ENCODE assay signal across 8 cellular contexts in genomic region chr11:8263769-8264410, GRCh38. TPM values are rescaled to one million over a fixed set of nuclear protein-coding genes. Genes with fewer than 3 reads are reported as not detected.
DNase-seq lines count a peak whose midpoint lies in the region; ATAC-seq, FAIRE-seq and TF ChIP-seq lines count a peak whose summit lies in the region.

TSS of gene LMO1 (minus strand) at chr11:8263878. CDS start at chr11:8263362, 516 bp downstream.

- SMC1A ChIA-PET in GM12878 (lab: Charles Lee; ENCODE audit: uncharacterized antibody, unreplicated experiment) = interaction anchor here (0.6 to 2.9 kb wide), 17 partner anchors 9 to 303 kb away, joined by 3 to 20 read pairs (median 4); no protein-coding TSS in a partner anchor

- H2AFZ ChIP-seq in GM12878 (ENCODE audit: control insufficient read depth, low read depth, low read length) = peak within 1 kb of the TSS; percentile 28; the same call in 1 of the 2 replicates

- TF ChIP-seq RAD21 in GM12878 (IDR thresholded peaks at IDR 0.05; ENCODE audit: insufficient read depth, low read depth, low read length) = peak; percentile 52

- H3K79me2 ChIP-seq in GM12878 (ENCODE audit: control insufficient read depth, insufficient read depth, low read length) = no peaks in the 10 kb centered on the region

- FAIRE-seq in GM12878 (lab: Jason Lieb, UNC) = peak; percentile 91

- peaks cover 13% of the 10 kb centered on the region for H3K4me1 ChIP-seq in ES-I3 (ENCODE audit: insufficient read depth, low read length)
- no peaks in the 10 kb centered on the region for H3K4me1 ChIP-seq in GM12878 (ENCODE audit: control insufficient read depth, insufficient read depth, low read length)
- H3K4me1 ChIP-seq in iPS-15b (ENCODE audit: control insufficient read depth, insufficient read depth, low read length) = peaks cover 8% of the 10 kb centered on the region

- TF ChIP-seq POLR2A in GM12878 (IDR thresholded peaks at IDR 0.05; ENCODE audit: low read depth, low read length) = no peak

- no TSS peak for BruUV-seq in GM12878 (replicated peaks; lab: Mats Ljungman, UMichigan)

- peak; percentile 75 to 82 for DNase-seq in NCI-H187 (lab: John Stamatoyannopoulos, UW)
- peak; percentile 38 for DNase-seq in T1000 (lab: John Stamatoyannopoulos, UW)
- DNase-seq in GM12878 (ENCODE audit: low read depth, low spot score) = no peak
- peak; percentile 26 for DNase-seq in skeletal muscle cell (ENCODE audit: low read depth)

- CTCF ChIA-PET in GM12878 (lab: Yijun Ruan, JAX) = interaction anchor here (0.6 to 4.4 kb wide), 44 partner anchors 9 to 1166 kb away, joined by 3 to 50 read pairs (median 4); no protein-coding TSS in a partner anchor

- 3% methylated on average over 22 of the region's 22 CpGs for WGBS in GM12878 (ENCODE audit: insufficient coverage, insufficient replicate concordance, low lambda C conversion rate, missing lambda C conversion rate)

- H3K27ac ChIP-seq in GM12878 (ENCODE audit: control insufficient read depth, insufficient read depth) = no peak within 1 kb of the TSS

- in situ Hi-C loops in GM12878 (cut with MboI) = no loop called here

- ATAC-seq in HG02623 (IDR thresholded peaks at IDR 0.05; ENCODE audit: unreplicated experiment) (peak; percentile 66), GM12878 (peak; percentile 87), HG02938 (IDR thresholded peaks at IDR 0.05; ENCODE audit: unreplicated experiment) (no peak)

- intact Hi-C loops in GM12878 (cut with micrococcal nuclease; ENCODE audit: unreplicated experiment) = loop anchor here (1.0 to 5.0 kb wide), 2 partner anchors 39 to 72 kb away; no protein-coding TSS in a partner anchor

- RAD21 ChIA-PET in GM12878 (lab: Charles Lee; ENCODE audit: unreplicated experiment) = interaction anchor here (0.6 to 1.9 kb wide), 12 partner anchors 15 to 696 kb away, joined by 3 to 10 read pairs (median 4); no protein-coding TSS in a partner anchor

- H3K36me3 ChIP-seq in ES-I3 (ENCODE audit: insufficient read depth, low read length) (no peaks in the 10 kb centered on the region), GM12878 (ENCODE audit: control insufficient read depth in 2 of 2, insufficient read depth in 2 of 2, low read length in 1 of 2) (no peaks in the 10 kb centered on the region), iPS-15b (ENCODE audit: control insufficient read depth, insufficient read depth, low read length) (no peaks in the 10 kb centered on the region)

- no peaks in the 10 kb centered on the region for H4K20me1 ChIP-seq in GM12878 (ENCODE audit: control insufficient read depth, insufficient read depth)

- peak within 1 kb of the TSS; percentile 75; the same call in 1 of the 2 replicates for H3K4me2 ChIP-seq in GM12878 (ENCODE audit: control insufficient read depth, insufficient read depth)

- no peaks in the 10 kb centered on the region for H3K9me3 ChIP-seq in ES-I3 (ENCODE audit: control insufficient read depth, insufficient read depth, low read length)
- no peaks in the 10 kb centered on the region for H3K9me3 ChIP-seq in GM12878 (replicated peaks; ENCODE audit: control insufficient read depth, insufficient read depth, low read length)
- no peaks in the 10 kb centered on the region for H3K9me3 ChIP-seq in iPS-15b (ENCODE audit: control insufficient read depth, insufficient read depth, low read length)

- peak within 1 kb of the TSS; percentile 50 for H3K4me3 ChIP-seq in GM12878
- peak within 1 kb of the TSS; percentile 63 for H3K4me3 ChIP-seq in iPS-15b (ENCODE audit: low read depth, low read length)
- peak within 1 kb of the TSS; percentile 44 for H3K4me3 ChIP-seq in skeletal muscle cell (ENCODE audit: low read depth, low read length)

- POLR2A ChIA-PET in GM12878 (lab: Charles Lee) = interaction anchor here (1.0 kb wide), 1 partner anchor 17 kb away, joined by 3 read pairs; no protein-coding TSS in a partner anchor

- peaks cover 20 to 24% of the 10 kb centered on the region in 2 experiments for H3K27me3 ChIP-seq in GM12878 (replicated peaks in 1 of 2; ENCODE audit: control insufficient read depth in 2 of 2, insufficient read depth in 2 of 2, low read length in 1 of 2)
- peaks cover 83% of the 10 kb centered on the region for H3K27me3 ChIP-seq in iPS-15b (ENCODE audit: control insufficient read depth, insufficient read depth, low read length)

- no peak for TF ChIP-seq EP300 in GM12878 (IDR thresholded peaks at IDR 0.05; ENCODE audit: borderline replicate concordance in 1 of 2, control insufficient read depth in 1 of 2, low read depth in 2 of 2, low read length in 2 of 2)

- TF ChIP-seq CTCF in GM12878 (IDR thresholded peaks at IDR 0.05 in 2 of 3, conservative IDR thresholded peaks at IDR 0.05 in 1 of 3; ENCODE audit: control insufficient read depth in 2 of 3, extremely low read depth in 1 of 3, insufficient read depth in 1 of 3, low read depth in 3 of 3, low read length in 3 of 3) = peak; percentile 83 to 93 (median 92)

- peak within 1 kb of the TSS; percentile 61 for H3K9ac ChIP-seq in ES-I3 (ENCODE audit: low read depth, low read length)
- no peak within 1 kb of the TSS for H3K9ac ChIP-seq in GM12878 (ENCODE audit: control insufficient read depth, insufficient read depth, low read length)
- peak within 1 kb of the TSS; percentile 47 for H3K9ac ChIP-seq in iPS-15b (ENCODE audit: low read depth, low read length)

TF ChIP-seq in GM12878, 131 proteins besides CTCF, POLR2A, EP300 and RAD21:
- TF ChIP-seq MAX (IDR thresholded peaks at IDR 0.05; ENCODE audit: low read depth, low read length) (no peak), EZH2 (IDR thresholded peaks at IDR 0.05; ENCODE audit: borderline replicate concordance, control insufficient read depth, low read depth, low read length) (0 out of 2 replicates have a peak, but pooled peaks have one; percentile 34), SMC3 (IDR thresholded peaks at IDR 0.05; ENCODE audit: borderline replicate concordance, low read length) (peak; percentile 72), POU2F2 (IDR thresholded peaks at IDR 0.05; ENCODE audit: borderline replicate concordance, low read depth, low read length) (peak; percentile 28; the same call in 1 of the 3 replicates), TCF12 (IDR thresholded peaks at IDR 0.05; ENCODE audit: low read depth, low read length) (0 out of 2 replicates have a peak, but pooled peaks have one; percentile 38), ZSCAN29 (IDR thresholded peaks at IDR 0.05) (0 out of 2 replicates have a peak, but pooled peaks have one; percentile 33), IRF4 (IDR thresholded peaks at IDR 0.05; ENCODE audit: low read depth, low read length) (0 out of 2 replicates have a peak, but pooled peaks have one; percentile 17), NKRF (conservative IDR thresholded peaks at IDR 0.05) (no peak), TBL1XR1 (IDR thresholded peaks at IDR 0.05; ENCODE audit: low read depth, low read length) (0 out of 2 replicates have a peak, but pooled peaks have one; percentile 26), JUND (IDR thresholded peaks at IDR 0.05; ENCODE audit: low read depth, low read length) (no peak), YY1 (IDR thresholded peaks at IDR 0.05; ENCODE audit: low read depth, low read length) (peak; percentile 45; the same call in 1 of the 2 replicates)

RNA-seq across cellular contexts. Expression of gene LMO1, which starts in this region (rescaled TPM):
- not detected in 2 replicates for total RNA-seq in GM12878 (2013; cell fraction: nucleolus; rRNA removed)
- total RNA-seq in GM12878 (2014; rRNA removed) (not detected in 2 replicates), GM12878 (2014; rRNA removed; fragmentation: Illumina TruSeq; extraction: Trizol) (not detected in 2 replicates), GM12878 (2021) (not detected in 2 replicates)
- not detected for polyA plus RNA-seq in GM12878 (2011; ENCODE audit: low read depth)
- polyA plus RNA-seq in GM12878 (2011; rRNA removed) (not detected in 2 replicates), GM12878 (2014; fragmentation: Illumina TruSeq; extraction: Trizol) (not detected in 2 replicates), GM12878 (2014; fragmentation: Nextera tagmentation; extraction: Ambion mirVana) (not detected), GM12878 (2014; rRNA removed) (not detected in 2 replicates), GM12878 (2016; fragmentation: Nextera tagmentation; extraction: Ambion mirVana) (not detected)
- not detected in 2 replicates for polyA plus RNA-seq in GM12878 (2011; cell fraction: cytosol; rRNA removed)
- not detected in 2 replicates for polyA plus RNA-seq in GM12878 (2011; cell fraction: nucleus; rRNA removed)
- not detected in 2 replicates for polyA plus RNA-seq in GM12878 (2012)
- polyA minus RNA-seq in GM12878 (2011; rRNA and poly(A)+ RNA removed) = not detected in 2 replicates
- not detected in 2 replicates for polyA minus RNA-seq in GM12878 (2011; cell fraction: cytosol; rRNA and poly(A)+ RNA removed)
- polyA minus RNA-seq in GM12878 (2011; cell fraction: nucleus; rRNA and poly(A)+ RNA removed) = not detected in 2 replicates

Comparison
In these comparisons a context has a peak if more than half of its experiments do, and no peak if none do; other contexts are left out.
1. Peak in ATAC-seq, H3K4me3 ChIP-seq and H3K4me2 ChIP-seq in GM12878; RNA of the gene not detected or under 1 TPM.